2 cellular contexts compared by ENCODE assay signal in the genomic region with DNA sequence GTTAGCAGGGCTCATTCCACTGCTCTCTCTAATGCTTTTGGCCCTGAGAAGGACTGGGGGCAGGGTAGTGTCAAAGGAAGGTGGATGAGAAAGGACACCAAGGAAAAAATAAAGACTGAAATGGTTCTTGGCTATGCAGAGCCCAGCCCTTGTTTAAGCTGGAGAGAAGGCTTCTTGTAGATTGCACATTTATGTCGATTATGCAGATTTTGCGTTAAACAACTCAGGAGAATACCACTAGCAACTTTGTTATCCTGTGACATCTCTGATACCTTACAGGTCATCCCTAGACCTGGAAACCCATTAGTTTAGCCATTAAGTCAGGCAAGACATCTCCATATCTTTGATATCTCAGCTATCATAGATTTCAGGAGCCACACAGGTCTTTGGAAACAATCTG.
TF ChIP-seq lines count a peak whose summit lies in the region.

No MANE protein-coding gene starts in this region.

TF ChIP-seq in A549, 52 proteins besides CTCF, POLR2A, EP300 and RAD21:
- peak; percentile 76 for TF ChIP-seq MAFK (IDR thresholded peaks at IDR 0.05; ENCODE audit: partially characterized antibody)
- no peak for TF ChIP-seq SREBF2 (IDR thresholded peaks at IDR 0.05)
- TF ChIP-seq, protein P1, sequence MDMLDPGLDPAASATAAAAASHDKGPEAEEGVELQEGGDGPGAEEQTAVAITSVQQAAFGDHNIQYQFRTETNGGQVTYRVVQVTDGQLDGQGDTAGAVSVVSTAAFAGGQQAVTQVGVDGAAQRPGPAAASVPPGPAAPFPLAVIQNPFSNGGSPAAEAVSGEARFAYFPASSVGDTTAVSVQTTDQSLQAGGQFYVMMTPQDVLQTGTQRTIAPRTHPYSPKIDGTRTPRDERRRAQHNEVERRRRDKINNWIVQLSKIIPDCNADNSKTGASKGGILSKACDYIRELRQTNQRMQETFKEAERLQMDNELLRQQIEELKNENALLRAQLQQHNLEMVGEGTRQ (IDR thresholded peaks at IDR 0.05) = no peak
- TF ChIP-seq FOXS1 (CRISPR knock-in tag; IDR thresholded peaks at IDR 0.05) = no peak
TF ChIP-seq in A549: peak in this region for 1.

TF ChIP-seq in GM12878, 131 proteins besides CTCF, POLR2A, EP300 and RAD21:
- TF ChIP-seq FOXK2 (IDR thresholded peaks at IDR 0.05) = no peak
- TF ChIP-seq LARP7 (IDR thresholded peaks at IDR 0.05) = no peak
- no peak for TF ChIP-seq MTA3 (IDR thresholded peaks at IDR 0.05; ENCODE audit: borderline replicate concordance, low read length)
- no peak for TF ChIP-seq IKZF1 (conservative IDR thresholded peaks at IDR 0.05)
- TF ChIP-seq SUZ12 (IDR thresholded peaks at IDR 0.05; ENCODE audit: unreplicated experiment) = no peak
- no peak for TF ChIP-seq NR2C2 (IDR thresholded peaks at IDR 0.05; ENCODE audit: borderline replicate concordance, control insufficient read depth, insufficient read length, low read depth)
- no peak for TF ChIP-seq ZNF274 (IDR thresholded peaks at IDR 0.05; ENCODE audit: insufficient read depth, insufficient read length)
- TF ChIP-seq, protein P2, sequence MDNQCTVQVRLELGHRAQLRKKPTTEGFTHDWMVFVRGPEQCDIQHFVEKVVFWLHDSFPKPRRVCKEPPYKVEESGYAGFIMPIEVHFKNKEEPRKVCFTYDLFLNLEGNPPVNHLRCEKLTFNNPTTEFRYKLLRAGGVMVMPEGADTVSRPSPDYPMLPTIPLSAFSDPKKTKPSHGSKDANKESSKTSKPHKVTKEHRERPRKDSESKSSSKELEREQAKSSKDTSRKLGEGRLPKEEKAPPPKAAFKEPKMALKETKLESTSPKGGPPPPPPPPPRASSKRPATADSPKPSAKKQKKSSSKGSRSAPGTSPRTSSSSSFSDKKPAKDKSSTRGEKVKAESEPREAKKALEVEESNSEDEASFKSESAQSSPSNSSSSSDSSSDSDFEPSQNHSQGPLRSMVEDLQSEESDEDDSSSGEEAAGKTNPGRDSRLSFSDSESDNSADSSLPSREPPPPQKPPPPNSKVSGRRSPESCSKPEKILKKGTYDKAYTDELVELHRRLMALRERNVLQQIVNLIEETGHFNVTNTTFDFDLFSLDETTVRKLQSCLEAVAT (IDR thresholded peaks at IDR 0.05) = no peak
